Comparison of ENCODE assay signal across 16 cellular contexts in genomic region chr12:106580671-106581508, GRCh38. TPM values are rescaled to one million over a fixed set of nuclear protein-coding genes. Genes with fewer than 3 reads are reported as not detected.
DNase-seq lines count a peak whose midpoint lies in the region; ATAC-seq and TF ChIP-seq lines count a peak whose summit lies in the region.
"Had no signal": no experiment of that assay in that cellular context is flagged by ENCODE, and none has a peak within 500 bp of the region (broad histone marks: within the 10 kb centered on the region; RNA-seq: fewer than 3 reads in every experiment).

No MANE protein-coding gene starts in this region.

- H3K27me3 ChIP-seq in left ventricle myocardium inferior (ENCODE audit: low read depth) (peaks cover 100% of the 10 kb centered on the region), neural cell (ENCODE audit: insufficient read depth, low read depth, low read length) (peaks cover 74% of the 10 kb centered on the region), A673 (replicated peaks; ENCODE audit: insufficient read depth, low read depth, low read length, poor library complexity) (peaks cover 78% of the 10 kb centered on the region)

- no peaks in the 10 kb centered on the region for H3K9me3 ChIP-seq in left ventricle myocardium inferior (replicated peaks)
- H3K9me3 ChIP-seq in neural cell (ENCODE audit: low read length) = no peaks in the 10 kb centered on the region
- H3K9me3 ChIP-seq in A673 (ENCODE audit: low read depth, low read length, poor library complexity, severe bottlenecking) = no peaks in the 10 kb centered on the region
- H3K9me3 ChIP-seq: esophagus squamous epithelium, SJCRH30 had no signal

- no peak overlapping the region for H3K4me2 ChIP-seq in neural cell (ENCODE audit: low read length)

- no TSS peak for BruUV-seq in A673 (replicated peaks; lab: Mats Ljungman, UMichigan)

- no peaks in the 10 kb centered on the region for H3F3A ChIP-seq in neural cell (ENCODE audit: insufficient read depth, low read length, poor library complexity, severe bottlenecking)

- H3K9ac ChIP-seq in neural cell (ENCODE audit: low read length) = no peak overlapping the region

- peak overlapping the region; percentile 61 for H3K4me3 ChIP-seq in left ventricle myocardium inferior
- peak overlapping the region; percentile 67 for H3K4me3 ChIP-seq in coronary artery
- peak overlapping the region; percentile 53 for H3K4me3 ChIP-seq in neural cell (ENCODE audit: low read length)
- no peak overlapping the region for H3K4me3 ChIP-seq in A673 (ENCODE audit: low read depth, low read length, poor library complexity, severe bottlenecking)
- H3K4me3 ChIP-seq: SJCRH30 had no signal

- H2AFZ ChIP-seq in neural cell (ENCODE audit: low read depth, low read length) = no peak overlapping the region

- no peaks in the 10 kb centered on the region for H3K79me2 ChIP-seq in neural cell (replicated peaks; ENCODE audit: insufficient read depth, low read length)

- intact Hi-C loops in left ventricle myocardium inferior (cut with micrococcal nuclease) (no loop called here), cardiac septum (cut with DNase I) (no loop called here), A673 (cut with micrococcal nuclease; ENCODE audit: unreplicated experiment) (loop anchor here (5.0 kb wide), 1 partner anchor 261 kb away; no protein-coding TSS in a partner anchor)

- no peaks in the 10 kb centered on the region for H3K9me2 ChIP-seq in neural cell (ENCODE audit: insufficient read depth, low read length)

- H3K36me3 ChIP-seq in left ventricle myocardium inferior (no peaks in the 10 kb centered on the region), neural cell (ENCODE audit: insufficient read depth, low read length) (no peaks in the 10 kb centered on the region), A673 (ENCODE audit: insufficient read depth, low read length, poor library complexity, severe bottlenecking) (no peaks in the 10 kb centered on the region)
- H3K36me3 ChIP-seq: esophagus squamous epithelium, SJCRH30 had no signal

- no peak for TF ChIP-seq POLR2A in erythroblast (IDR thresholded peaks at IDR 0.05; ENCODE audit: low read length)

- no peak for TF ChIP-seq CTCF in left ventricle myocardium inferior (IDR thresholded peaks at IDR 0.05; ENCODE audit: borderline replicate concordance)
- no peak for TF ChIP-seq CTCF in coronary artery (IDR thresholded peaks at IDR 0.05)
- TF ChIP-seq CTCF in neural cell (IDR thresholded peaks at IDR 0.05; ENCODE audit: poor library complexity, severe bottlenecking) = no peak
- TF ChIP-seq CTCF in A673 (conservative IDR thresholded peaks at IDR 0.05; ENCODE audit: low read depth, low read length) = no peak

- ATAC-seq in GM21390 (IDR thresholded peaks at IDR 0.05; ENCODE audit: unreplicated experiment) = no peak

- DNase-seq in left ventricle myocardium inferior (no peak), cardiac septum (ENCODE audit: low spot score) (no peak), coronary artery (ENCODE audit: low spot score) (no peak), NCI-H1694 treated with DMSO at 0.1 percent for 48 hours (lab: John Stamatoyannopoulos, UW) (no peak), A673 (ENCODE audit: low spot score) (no peak), erythroblast (lab: John Stamatoyannopoulos, UW) (no peak)
- DNase-seq: AML-193, esophagus squamous epithelium, NCI-H2107, SJCRH30 had no signal

- H3K4me1 ChIP-seq in left ventricle myocardium inferior (peaks cover 55% of the 10 kb centered on the region), A673 (ENCODE audit: insufficient read depth, low read length, poor library complexity, severe bottlenecking) (peaks cover 5% of the 10 kb centered on the region)
- H3K4me1 ChIP-seq: SJCRH30 had no signal

- POLR2A ChIA-PET in A673 (lab: Charles Lee; ENCODE audit: low non-redundant PET) = no interaction called here

- CTCF ChIA-PET in A673 (lab: Charles Lee) = no interaction called here

- no peak for TF ChIP-seq EP300 in neural cell (conservative IDR thresholded peaks at IDR 0.05; ENCODE audit: poor library complexity, severe bottlenecking)

- H4K20me1 ChIP-seq in neural cell (ENCODE audit: insufficient read depth) = no peaks in the 10 kb centered on the region

- TF ChIP-seq RAD21 in neural cell (conservative IDR thresholded peaks at IDR 0.05) = no peak

- H3K27ac ChIP-seq in left ventricle myocardium inferior (replicated peaks) (no peak overlapping the region), coronary artery (no peak overlapping the region), neural cell (ENCODE audit: low read length) (no peak overlapping the region), A673 (ENCODE audit: low read depth, low read length, poor library complexity, severe bottlenecking) (no peak overlapping the region)
- H3K27ac ChIP-seq: esophagus squamous epithelium, SJCRH30 had no signal

TF ChIP-seq in neural cell, 6 proteins besides CTCF, POLR2A, EP300 and RAD21:
- no peak for TF ChIP-seq SMC3 (conservative IDR thresholded peaks at IDR 0.05; ENCODE audit: poor library complexity)
- no peak for TF ChIP-seq EZH2 (IDR thresholded peaks at IDR 0.05; ENCODE audit: borderline replicate concordance, insufficient read depth, low read length, poor library complexity, severe bottlenecking)

RNA-seq across cellular contexts. Expression of gene RFX4, which starts 1.9 kb away (rescaled TPM):
- total RNA-seq in left ventricle myocardium inferior (not detected), cardiac septum (not detected), A673 (2021) (not detected in 2 replicates)
- polyA plus RNA-seq in neural cell = 0.22 TPM in 1 of 2 replicates, not detected in the other
- polyA minus RNA-seq in neural cell = 0.49 and 1.4 TPM in 2 replicates
- total RNA-seq: activated CD8-positive, alpha-beta memory T cell treated with anti-CD3 and anti-CD28 coated beads for 36 hours; esophagus squamous epithelium; LHCN-M2; progenitor cell of endocrine pancreas; urinary bladder had no signal
- polyA plus RNA-seq: urinary bladder had no signal
